In the genomic region with DNA sequence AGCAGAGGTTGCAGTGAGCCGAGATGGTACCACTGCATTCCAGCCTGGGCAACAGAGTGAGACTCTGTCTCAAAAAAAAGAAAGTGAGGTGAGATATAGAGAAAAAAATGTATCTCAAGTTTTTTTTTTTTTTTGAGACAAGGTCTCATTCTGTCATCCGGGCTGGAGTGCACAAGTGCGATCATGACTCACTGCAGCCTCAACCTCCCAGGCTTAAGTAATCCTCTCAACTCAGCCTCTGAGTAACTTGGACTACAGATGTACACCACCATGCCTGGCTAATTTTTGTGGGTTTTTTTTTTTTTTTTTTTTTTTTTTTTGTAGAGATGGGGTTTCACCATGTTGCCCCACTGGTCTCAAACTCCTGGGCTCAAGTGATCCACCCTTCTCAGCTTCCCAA, we compare ENCODE assay signal across 8 cellular contexts. TPM values are rescaled to one million over a fixed set of nuclear protein-coding genes. Genes with fewer than 3 reads are reported as not detected.
DNase-seq lines count a peak whose midpoint lies in the region; ATAC-seq and TF ChIP-seq lines count a peak whose summit lies in the region.
"Not testable (repeated sequence)": the region's sequence is repeated elsewhere in the genome, so short reads cannot be mapped to it uniquely, and the experiment has no call there.

No MANE protein-coding gene starts in this region.

- not testable (repeated sequence) for TF ChIP-seq CTCF in SK-N-SH (IDR thresholded peaks at IDR 0.05); epithelial cell of esophagus (IDR thresholded peaks at IDR 0.05; ENCODE audit: insufficient read depth, low read depth, low read length, missing control alignments); foreskin keratinocyte (conservative IDR thresholded peaks at IDR 0.05)

- 0 out of 2 replicates have a peak overlapping the region, but pooled peaks have one; percentile 7 for H3K27ac ChIP-seq in GM23248
- H3K27ac ChIP-seq in SK-N-SH (ENCODE audit: low read depth in 2 of 2, low read length in 1 of 2); foreskin keratinocyte: not testable (repeated sequence)

- in situ Hi-C loops in GM23248 (cut with MboI) = not testable (repeated sequence)

- ATAC-seq in foreskin keratinocyte = peak; percentile 100

- H3K4me1 ChIP-seq in GM23248 (ENCODE audit: insufficient read depth) = peaks cover 11% of the 10 kb centered on the region; the same call in 1 of the 2 replicates
- not testable (repeated sequence) for H3K4me1 ChIP-seq in SK-N-SH (ENCODE audit: control insufficient read depth in 1 of 2, insufficient read depth in 2 of 2, low read depth in 1 of 2, low read length in 1 of 2); foreskin keratinocyte

- not testable (repeated sequence) for TF ChIP-seq RAD21 in SK-N-SH (IDR thresholded peaks at IDR 0.05; ENCODE audit: low read length)

- not testable (repeated sequence) for H3K4me3 ChIP-seq in GM23248; MG63; SK-N-SH (ENCODE audit: low read depth in 2 of 2, low read length in 1 of 2); epithelial cell of esophagus (ENCODE audit: low read length)

- H2AFZ ChIP-seq in GM23248; SK-N-SH (ENCODE audit: low read depth): not testable (repeated sequence)

- H3F3A ChIP-seq in GM23248 (ENCODE audit: insufficient read depth); SK-N-SH (replicated peaks; ENCODE audit: insufficient read depth): not testable (repeated sequence)

- not testable (repeated sequence) for H4K20me1 ChIP-seq in GM23248 (ENCODE audit: insufficient read depth); SK-N-SH (ENCODE audit: insufficient read depth)

- TF ChIP-seq EP300 in SK-N-SH (IDR thresholded peaks at IDR 0.05; ENCODE audit: borderline replicate concordance in 1 of 2, low read depth in 1 of 2, low read length in 1 of 2) = not testable (repeated sequence)

- not testable (repeated sequence) for H3K79me2 ChIP-seq in GM23248 (ENCODE audit: insufficient read depth); SK-N-SH (ENCODE audit: insufficient read depth)

- POLR2A ChIA-PET in SK-N-SH (lab: Yijun Ruan, JAX) = not testable (repeated sequence)

- H3K4me2 ChIP-seq in GM23248 (ENCODE audit: unreplicated experiment); SK-N-SH: not testable (repeated sequence)

- H3K9me2 ChIP-seq in GM23248 (ENCODE audit: insufficient read depth); SK-N-SH: not testable (repeated sequence)

- H3K36me3 ChIP-seq in GM23248 (ENCODE audit: low read depth); MG63: not testable (repeated sequence)
- peaks cover 18 to 35% of the 10 kb centered on the region in 2 experiments for H3K36me3 ChIP-seq in SK-N-SH (replicated peaks in 1 of 2; ENCODE audit: control insufficient read depth in 1 of 2, insufficient read depth in 2 of 2, low read length in 1 of 2)

- CTCF ChIA-PET in SK-N-SH (lab: Yijun Ruan, JAX) = interaction anchor here (0.8 to 7.5 kb wide), 2 partner anchors 37 to 188 kb away, joined by 3 to 108 read pairs; no protein-coding TSS in a partner anchor

- WGBS in GM23248 (ENCODE audit: low coverage in 1 of 2, low lambda C conversion rate in 2 of 2, missing lambda C conversion rate in 2 of 2), 2 experiments = 3 to 7% methylated on average over 3 of the region's 3 CpGs
- WGBS in SK-N-SH (ENCODE audit: low lambda C conversion rate) = 77% methylated on average over 3 of the region's 3 CpGs

- not testable (repeated sequence) for H3K27me3 ChIP-seq in GM23248 (replicated peaks; ENCODE audit: insufficient read depth); MG63; SK-N-SH (ENCODE audit: insufficient read depth); foreskin keratinocyte

- H3K9me3 ChIP-seq in GM23248 (ENCODE audit: low read depth); MG63; SK-N-SH: not testable (repeated sequence)

- not testable (repeated sequence) for H3K9ac ChIP-seq in GM23248, SK-N-SH

- DNase-seq in AG08395 (ENCODE audit: low spot score) (peak; percentile 42), GM23248 (peak; percentile 92), MG63 (peak; percentile 76), astrocyte of the hippocampus (ENCODE audit: low read depth, low spot score) (peak; percentile 42), epithelial cell of esophagus (ENCODE audit: low read depth) (peak; percentile 69), foreskin keratinocyte (peak; percentile 57 to 66)
- not testable (repeated sequence) for DNase-seq in SK-N-SH
- peak; percentile 9 for DNase-seq in stimulated activated CD4-positive, alpha-beta T cell treated with anti-CD3 and anti-CD28 coated beads, Interleukin-15, amount 100 ng/mL, for 24 hours

TF ChIP-seq in SK-N-SH, 30 proteins besides CTCF, POLR2A, EP300 and RAD21:
- TF ChIP-seq FOSL2 (IDR thresholded peaks at IDR 0.05; ENCODE audit: borderline replicate concordance, low read depth) = peak; percentile 42; the same call in 1 of the 2 replicates

RNA-seq across cellular contexts. Expression of a gene that starts 53.3 kb away (rescaled TPM):
- 86.4 and 91.4 TPM in 2 replicates for total RNA-seq in GM23248 (2014; rRNA removed; shearing (Covaris generic))
- polyA plus RNA-seq in GM23248 (2016; fragmentation: Nextera tagmentation; extraction: Ambion mirVana) (226 and 235 TPM in 2 replicates), SK-N-SH (2012; rRNA removed) (87.3 and 90.5 TPM in 2 replicates), foreskin keratinocyte (106 and 123 TPM in 2 replicates)
- 84.5 and 139 TPM in 2 replicates for total RNA-seq in MG63 (2014; rRNA removed; shearing (Covaris generic); ENCODE audit: low replicate concordance)
- polyA plus RNA-seq in SK-N-SH (2012; cell fraction: cytosol; rRNA removed) = 116 and 169 TPM in 2 replicates
- 42.8 and 46.3 TPM in 2 replicates for polyA plus RNA-seq in SK-N-SH (2012; cell fraction: nucleus; rRNA removed)
- 80.0 and 83.3 TPM in 2 replicates for total RNA-seq in foreskin keratinocyte
